Comparison of ENCODE assay signal across 7 cellular contexts in genomic region chr17:67177732-67178131, GRCh38.
"Had no signal": no experiment of that assay in that cellular context is flagged by ENCODE, and none has a peak within 500 bp of the region (broad histone marks: within the 10 kb centered on the region; RNA-seq: fewer than 3 reads in every experiment).

No MANE protein-coding gene starts in this region.

- H3K4me2 ChIP-seq: GM23338 had no signal

- H3K27me3 Mint-ChIP-seq: IgD-negative memory B cell had no signal

- DNase-seq: H9, HCEC 1CT, KG1 had no signal

- H3K9me3 Mint-ChIP-seq: GM23338, H9, IgD-negative memory B cell had no signal

- ATAC-seq: GM23338 had no signal

- H2AFZ ChIP-seq: GM23338 had no signal

- H3K36me3 Mint-ChIP-seq: IgD-negative memory B cell had no signal

- H3K27ac Mint-ChIP-seq: GM23338, H9, IgD-negative memory B cell had no signal

- H3K4me3 ChIP-seq: GM23338 had no signal

- H3K4me1 Mint-ChIP-seq: GM23338, H9 had no signal

- H3K4me3 Mint-ChIP-seq: GM23338, H9, IgD-negative memory B cell had no signal

- H3K27ac ChIP-seq: HL-60 had no signal

- FAIRE-seq: H1 had no signal
